ENCODE assay signal across 1 cellular context in genomic region chr17:75633484-75634375, GRCh38.
TF ChIP-seq lines count a peak whose summit lies in the region.

No MANE protein-coding gene starts in this region.

TF ChIP-seq in HepG2, 621 proteins besides CTCF, POLR2A, EP300 and RAD21 (continued from another document and continues in another):
- TF ChIP-seq, protein P1, sequence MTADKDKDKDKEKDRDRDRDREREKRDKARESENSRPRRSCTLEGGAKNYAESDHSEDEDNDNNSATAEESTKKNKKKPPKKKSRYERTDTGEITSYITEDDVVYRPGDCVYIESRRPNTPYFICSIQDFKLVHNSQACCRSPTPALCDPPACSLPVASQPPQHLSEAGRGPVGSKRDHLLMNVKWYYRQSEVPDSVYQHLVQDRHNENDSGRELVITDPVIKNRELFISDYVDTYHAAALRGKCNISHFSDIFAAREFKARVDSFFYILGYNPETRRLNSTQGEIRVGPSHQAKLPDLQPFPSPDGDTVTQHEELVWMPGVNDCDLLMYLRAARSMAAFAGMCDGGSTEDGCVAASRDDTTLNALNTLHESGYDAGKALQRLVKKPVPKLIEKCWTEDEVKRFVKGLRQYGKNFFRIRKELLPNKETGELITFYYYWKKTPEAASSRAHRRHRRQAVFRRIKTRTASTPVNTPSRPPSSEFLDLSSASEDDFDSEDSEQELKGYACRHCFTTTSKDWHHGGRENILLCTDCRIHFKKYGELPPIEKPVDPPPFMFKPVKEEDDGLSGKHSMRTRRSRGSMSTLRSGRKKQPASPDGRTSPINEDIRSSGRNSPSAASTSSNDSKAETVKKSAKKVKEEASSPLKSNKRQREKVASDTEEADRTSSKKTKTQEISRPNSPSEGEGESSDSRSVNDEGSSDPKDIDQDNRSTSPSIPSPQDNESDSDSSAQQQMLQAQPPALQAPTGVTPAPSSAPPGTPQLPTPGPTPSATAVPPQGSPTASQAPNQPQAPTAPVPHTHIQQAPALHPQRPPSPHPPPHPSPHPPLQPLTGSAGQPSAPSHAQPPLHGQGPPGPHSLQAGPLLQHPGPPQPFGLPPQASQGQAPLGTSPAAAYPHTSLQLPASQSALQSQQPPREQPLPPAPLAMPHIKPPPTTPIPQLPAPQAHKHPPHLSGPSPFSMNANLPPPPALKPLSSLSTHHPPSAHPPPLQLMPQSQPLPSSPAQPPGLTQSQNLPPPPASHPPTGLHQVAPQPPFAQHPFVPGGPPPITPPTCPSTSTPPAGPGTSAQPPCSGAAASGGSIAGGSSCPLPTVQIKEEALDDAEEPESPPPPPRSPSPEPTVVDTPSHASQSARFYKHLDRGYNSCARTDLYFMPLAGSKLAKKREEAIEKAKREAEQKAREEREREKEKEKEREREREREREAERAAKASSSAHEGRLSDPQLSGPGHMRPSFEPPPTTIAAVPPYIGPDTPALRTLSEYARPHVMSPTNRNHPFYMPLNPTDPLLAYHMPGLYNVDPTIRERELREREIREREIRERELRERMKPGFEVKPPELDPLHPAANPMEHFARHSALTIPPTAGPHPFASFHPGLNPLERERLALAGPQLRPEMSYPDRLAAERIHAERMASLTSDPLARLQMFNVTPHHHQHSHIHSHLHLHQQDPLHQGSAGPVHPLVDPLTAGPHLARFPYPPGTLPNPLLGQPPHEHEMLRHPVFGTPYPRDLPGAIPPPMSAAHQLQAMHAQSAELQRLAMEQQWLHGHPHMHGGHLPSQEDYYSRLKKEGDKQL (CRISPR knock-in tag; IDR thresholded peaks at IDR 0.05; ENCODE audit: low read depth), result no peak
- TF ChIP-seq NFATC3 (CRISPR knock-in tag; IDR thresholded peaks at IDR 0.05) (no peak), HNRNPL (IDR thresholded peaks at IDR 0.05; ENCODE audit: low read depth, low read length) (no peak), RXRB (CRISPR knock-in tag; IDR thresholded peaks at IDR 0.05; ENCODE audit: borderline replicate concordance) (peak; percentile 50), STAT5B (CRISPR knock-in tag; IDR thresholded peaks at IDR 0.05) (no peak), IKZF5 (CRISPR knock-in tag; IDR thresholded peaks at IDR 0.05) (peak; percentile 33), NCOA2 (CRISPR knock-in tag; IDR thresholded peaks at IDR 0.05) (no peak), NFRKB (IDR thresholded peaks at IDR 0.05) (no peak), ZNF20 (CRISPR knock-in tag; IDR thresholded peaks at IDR 0.05) (no peak), ZNF263 (CRISPR knock-in tag; IDR thresholded peaks at IDR 0.05) (no peak), ZNF136 (CRISPR knock-in tag; IDR thresholded peaks at IDR 0.05; ENCODE audit: low read depth) (no peak), SRY (CRISPR knock-in tag; IDR thresholded peaks at IDR 0.05) (no peak), PPARG (CRISPR knock-in tag; conservative IDR thresholded peaks at IDR 0.05) (no peak), ZNF775 (CRISPR knock-in tag; IDR thresholded peaks at IDR 0.05; ENCODE audit: borderline replicate concordance) (no peak), AGO2 (optimal IDR thresholded peaks at IDR 0.05; ENCODE audit: low read depth, low read length) (no peak), NFKB2 (CRISPR knock-in tag; IDR thresholded peaks at IDR 0.05; ENCODE audit: borderline replicate concordance) (0 out of 2 replicates have a peak, but pooled peaks have one; percentile 22), ZNF451 (CRISPR knock-in tag; IDR thresholded peaks at IDR 0.05) (no peak; the same call in 1 of the 2 replicates), ZEB1 (IDR thresholded peaks at IDR 0.05; ENCODE audit: insufficient replicate concordance, low read depth) (no peak), ZKSCAN1 (IDR thresholded peaks at IDR 0.05; ENCODE audit: low read length) (no peak), ZNF564 (CRISPR knock-in tag; IDR thresholded peaks at IDR 0.05) (no peak), KDM5B (CRISPR knock-in tag; IDR thresholded peaks at IDR 0.05; ENCODE audit: borderline replicate concordance) (peak; percentile 56), ZNF280B (CRISPR knock-in tag; IDR thresholded peaks at IDR 0.05; ENCODE audit: borderline replicate concordance) (no peak), ARNT2 (CRISPR knock-in tag; IDR thresholded peaks at IDR 0.05; ENCODE audit: low read depth) (peak; percentile 51; the same call in 1 of the 2 replicates), ZNF557 (CRISPR knock-in tag; IDR thresholded peaks at IDR 0.05) (no peak), PAF1 (CRISPR knock-in tag; IDR thresholded peaks at IDR 0.05) (no peak), ZNF614 (CRISPR knock-in tag; IDR thresholded peaks at IDR 0.05; ENCODE audit: borderline replicate concordance) (peak; percentile 74; the same call in 1 of the 2 replicates), KDM5A (IDR thresholded peaks at IDR 0.05; ENCODE audit: borderline replicate concordance, low read length) (no peak), IRF9 (CRISPR knock-in tag; IDR thresholded peaks at IDR 0.05; ENCODE audit: borderline replicate concordance) (no peak), ZFP41 (CRISPR knock-in tag; IDR thresholded peaks at IDR 0.05; ENCODE audit: borderline replicate concordance) (0 out of 2 replicates have a peak, but pooled peaks have one; percentile 55), TP53 (CRISPR knock-in tag; conservative IDR thresholded peaks at IDR 0.05) (no peak), ZHX2 (IDR thresholded peaks at IDR 0.05; ENCODE audit: low read depth) (no peak), ZHX2 (CRISPR knock-in tag; IDR thresholded peaks at IDR 0.05; ENCODE audit: borderline replicate concordance) (no peak), ERF (CRISPR knock-in tag; IDR thresholded peaks at IDR 0.05) (peak; percentile 48; the same call in 1 of the 2 replicates), ZSCAN25 (CRISPR knock-in tag; IDR thresholded peaks at IDR 0.05) (peak; percentile 96), SRF (IDR thresholded peaks at IDR 0.05; ENCODE audit: low read depth, low read length) (no peak), MBNL3 (CRISPR knock-in tag; conservative IDR thresholded peaks at IDR 0.05) (no peak), HINFP (CRISPR knock-in tag; IDR thresholded peaks at IDR 0.05; ENCODE audit: low read depth) (no peak), U2AF1 (optimal IDR thresholded peaks at IDR 0.05; ENCODE audit: low read depth, low read length) (no peak), ZBTB37 (CRISPR knock-in tag; IDR thresholded peaks at IDR 0.05) (no peak)
- TF ChIP-seq, protein P2, sequence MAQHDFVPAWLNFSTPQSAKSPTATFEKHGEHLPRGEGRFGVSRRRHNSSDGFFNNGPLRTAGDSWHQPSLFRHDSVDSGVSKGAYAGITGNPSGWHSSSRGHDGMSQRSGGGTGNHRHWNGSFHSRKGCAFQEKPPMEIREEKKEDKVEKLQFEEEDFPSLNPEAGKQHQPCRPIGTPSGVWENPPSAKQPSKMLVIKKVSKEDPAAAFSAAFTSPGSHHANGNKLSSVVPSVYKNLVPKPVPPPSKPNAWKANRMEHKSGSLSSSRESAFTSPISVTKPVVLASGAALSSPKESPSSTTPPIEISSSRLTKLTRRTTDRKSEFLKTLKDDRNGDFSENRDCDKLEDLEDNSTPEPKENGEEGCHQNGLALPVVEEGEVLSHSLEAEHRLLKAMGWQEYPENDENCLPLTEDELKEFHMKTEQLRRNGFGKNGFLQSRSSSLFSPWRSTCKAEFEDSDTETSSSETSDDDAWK (CRISPR knock-in tag; IDR thresholded peaks at IDR 0.05), result no peak
- TF ChIP-seq, protein P3, sequence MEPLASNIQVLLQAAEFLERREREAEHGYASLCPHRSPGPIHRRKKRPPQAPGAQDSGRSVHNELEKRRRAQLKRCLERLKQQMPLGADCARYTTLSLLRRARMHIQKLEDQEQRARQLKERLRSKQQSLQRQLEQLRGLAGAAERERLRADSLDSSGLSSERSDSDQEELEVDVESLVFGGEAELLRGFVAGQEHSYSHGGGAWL (CRISPR knock-in tag; IDR thresholded peaks at IDR 0.05), result no peak
- TF ChIP-seq, protein P4, sequence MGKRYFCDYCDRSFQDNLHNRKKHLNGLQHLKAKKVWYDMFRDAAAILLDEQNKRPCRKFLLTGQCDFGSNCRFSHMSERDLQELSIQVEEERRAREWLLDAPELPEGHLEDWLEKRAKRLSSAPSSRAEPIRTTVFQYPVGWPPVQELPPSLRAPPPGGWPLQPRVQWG (CRISPR knock-in tag; IDR thresholded peaks at IDR 0.05; ENCODE audit: borderline replicate concordance, low read depth), result no peak
